8 cellular contexts compared by ENCODE assay signal in genomic region chrX:70434352-70434866, GRCh38. TPM values are rescaled to one million over a fixed set of nuclear protein-coding genes. Genes with fewer than 3 reads are reported as not detected.
DNase-seq lines count a peak whose midpoint lies in the region; ATAC-seq, FAIRE-seq and TF ChIP-seq lines count a peak whose summit lies in the region.

No MANE protein-coding gene starts in this region.

- peak overlapping the region; percentile 42 to 76 (median 62); a peak in 6 of 7 replicates for H3K9ac ChIP-seq in H1 (replicated peaks in 1 of 4; ENCODE audit: extremely low read depth in 1 of 4, low read depth in 3 of 4, low read length in 3 of 4)

- no peak overlapping the region for H3K14ac ChIP-seq in H1 (ENCODE audit: insufficient read length)

- H3K4me1 ChIP-seq in H1 (replicated peaks in 1 of 4; ENCODE audit: control insufficient read depth in 3 of 4, insufficient read depth in 4 of 4, low read length in 3 of 4), result peaks cover 0 to 6% (median 1%) of the 10 kb centered on the region in 4 experiments; a peak in 4 of 7 replicates

- H4K5ac ChIP-seq in H1 (ENCODE audit: insufficient read length, low read depth, low read length), result no peak overlapping the region

- H3K27me3 Mint-ChIP-seq in activated CD8-positive, alpha-beta T cell treated with anti-CD3 and anti-CD28 coated beads for 36 hours, result no peaks in the 10 kb centered on the region
- peaks cover 2% of the 10 kb centered on the region for H3K27me3 Mint-ChIP-seq in memory B cell

- POLR2A ChIA-PET in activated CD8-positive, alpha-beta T cell treated with anti-CD3 and anti-CD28 coated beads for 36 hours (lab: Charles Lee), result interaction anchor here (1.2 to 1.6 kb wide), 3 partner anchors 17 to 157 kb away, joined by 3 to 5 read pairs (median 4); partner anchors contain the start of genes KIF4A and PDZD11
- POLR2A ChIA-PET in H1 (lab: Charles Lee; ENCODE audit: partially characterized antibody), result interaction anchor here (1.2 to 5.3 kb wide), 6 partner anchors 8 to 21 kb away, joined by 3 to 52 read pairs (median 8); partner anchors contain the start of genes DLG3 and GDPD2

- DNase-seq in C1 segment of cervical spinal cord (lab: John Stamatoyannopoulos, UW), result peak in 12 of 14 donors; percentile 31 to 84 (median 67)
- DNase-seq in NCI-H748 treated with DMSO at 0.1 percent for 48 hours (lab: John Stamatoyannopoulos, UW), result peak; percentile 78
- DNase-seq in activated CD8-positive, alpha-beta T cell treated with anti-CD3 and anti-CD28 coated beads for 36 hours, result peak; percentile 85
- peak; percentile 50 to 73 for DNase-seq in H1 (ENCODE audit: low read depth in 1 of 2, low spot score in 2 of 2)
- no peak for DNase-seq in memory B cell (ENCODE audit: low spot score in 2 of 2)
- peak; percentile 46 for DNase-seq in stimulated activated CD8-positive, alpha-beta memory T cell treated with anti-CD3 and anti-CD28 coated beads, Interleukin-12 subunit alpha, Interleukin-12 subunit beta, amount 100 ng/mL, for 4 hours (ENCODE audit: low read depth)

- WGBS in H1 (ENCODE audit: extremely low coverage in 1 of 2, insufficient coverage in 1 of 2, insufficient read length in 1 of 2, insufficient replicate concordance in 2 of 2, low coverage in 1 of 2, low lambda C conversion rate in 2 of 2, missing lambda C conversion rate in 1 of 2), 2 experiments, result no CpG with 5 or more reads among the region's 45 CpGs

- no peaks in the 10 kb centered on the region for H3K79me1 ChIP-seq in H1 (ENCODE audit: low read depth, low read length)

- TF ChIP-seq CTCF in activated CD8-positive, alpha-beta T cell treated with anti-CD3 and anti-CD28 coated beads for 36 hours (IDR thresholded peaks at IDR 0.05), result no peak
- no peak for TF ChIP-seq CTCF in H1 (IDR thresholded peaks at IDR 0.05; ENCODE audit: control extremely low read depth in 1 of 3, insufficient read depth in 1 of 3, low read depth in 1 of 3, low read length in 3 of 3)

- no peaks in the 10 kb centered on the region for H3K79me2 ChIP-seq in H1 (ENCODE audit: control insufficient read depth in 1 of 2, insufficient read depth in 2 of 2, low read length in 2 of 2)

- H2BK120ac ChIP-seq in H1 (replicated peaks; ENCODE audit: low read depth, low read length), result no peak overlapping the region

- H3K27ac ChIP-seq in H1 (ENCODE audit: low read depth, low read length), result peak overlapping the region; percentile 84

- no peak overlapping the region for H3K4ac ChIP-seq in H1 (replicated peaks; ENCODE audit: insufficient read length, low read depth, low read length)

- H3K4me3 Mint-ChIP-seq in activated CD8-positive, alpha-beta T cell treated with anti-CD3 and anti-CD28 coated beads for 36 hours, result peak overlapping the region; percentile 86
- peak overlapping the region; percentile 91 for H3K4me3 Mint-ChIP-seq in memory B cell

- no peaks in the 10 kb centered on the region for H3K9me3 ChIP-seq in H1 (ENCODE audit: insufficient read depth in 2 of 2, low read depth in 1 of 2, low read length in 1 of 2)

- ATAC-seq in GM19438 (IDR thresholded peaks at IDR 0.05; ENCODE audit: low read depth, unreplicated experiment) (peak; percentile 70), HG03571 (IDR thresholded peaks at IDR 0.05; ENCODE audit: unreplicated experiment) (peak; percentile 66), memory B cell (ENCODE audit: low read depth) (peak; percentile 36)
- ATAC-seq in activated CD8-positive, alpha-beta T cell treated with anti-CD3 and anti-CD28 coated beads for 36 hours, result peak; percentile 72

- H3K4me3 ChIP-seq in H1 (ENCODE audit: extremely low read depth in 1 of 4, insufficient read depth in 2 of 4, low read depth in 3 of 4, low read length in 4 of 4), result peak overlapping the region; percentile 44 to 88 (median 76)

- H3K36me3 Mint-ChIP-seq in activated CD8-positive, alpha-beta T cell treated with anti-CD3 and anti-CD28 coated beads for 36 hours (ENCODE audit: low read depth), result no peaks in the 10 kb centered on the region
- H3K36me3 Mint-ChIP-seq in memory B cell, result no peaks in the 10 kb centered on the region

- CTCF ChIA-PET in activated CD8-positive, alpha-beta T cell treated with anti-CD3 and anti-CD28 coated beads for 36 hours (lab: Charles Lee), result interaction anchor here (0.7 to 1.8 kb wide), 8 partner anchors 17 to 405 kb away, joined by 3 to 8 read pairs (median 3); partner anchors contain the start of genes KIF4A and PDZD11
- CTCF ChIA-PET in H1 (lab: Charles Lee; ENCODE audit: partially characterized antibody), result interaction anchor here (0.9 to 4.2 kb wide), 6 partner anchors 10 to 45 kb away, joined by 4 to 43 read pairs (median 7); partner anchors contain the start of genes DLG3 and GDPD2

- no peak for FAIRE-seq in H1 (lab: Jason Lieb, UNC)

- no peak overlapping the region for H3K23ac ChIP-seq in H1 (ENCODE audit: insufficient read length)

- H2AFZ ChIP-seq in H1 (ENCODE audit: low read length), result peak overlapping the region; percentile 97; the same call in 1 of the 2 replicates

- H4K8ac ChIP-seq in H1 (ENCODE audit: extremely low read depth, insufficient read depth, low read length), result no peak overlapping the region

- no peak overlapping the region; the same call in 1 of the 2 replicates for H3K18ac ChIP-seq in H1 (ENCODE audit: extremely low read depth, low read length)

- no peak for TF ChIP-seq RAD21 in H1 (IDR thresholded peaks at IDR 0.05 in 1 of 2, conservative IDR thresholded peaks at IDR 0.05 in 1 of 2; ENCODE audit: low read depth in 2 of 2, low read length in 2 of 2)

- H3K4me2 ChIP-seq in H1 (ENCODE audit: insufficient read depth in 1 of 2, low read depth in 2 of 2, low read length in 2 of 2), result peak overlapping the region; percentile 15 to 82

- H3K23me2 ChIP-seq in H1 (ENCODE audit: low read depth, low read length), result no peaks in the 10 kb centered on the region; the same call in 1 of the 2 replicates

- 0 out of 2 replicates have a peak overlapping the region, but pooled peaks have one; percentile 52 for H2BK5ac ChIP-seq in H1 (ENCODE audit: low read depth, low read length)

- peaks cover 21% of the 10 kb centered on the region for H3K4me1 Mint-ChIP-seq in activated CD8-positive, alpha-beta T cell treated with anti-CD3 and anti-CD28 coated beads for 36 hours (ENCODE audit: low read depth)
- peaks cover 14% of the 10 kb centered on the region for H3K4me1 Mint-ChIP-seq in memory B cell

- H3K36me3 ChIP-seq in H1 (ENCODE audit: control insufficient read depth in 2 of 4, insufficient read depth in 4 of 4, low read length in 3 of 4), result peaks cover 4 to 20% (median 13%) of the 10 kb centered on the region in 4 experiments

- no peak overlapping the region for H3K56ac ChIP-seq in H1 (replicated peaks; ENCODE audit: insufficient read length, low read depth, low read length)

- no peaks in the 10 kb centered on the region for H4K20me1 ChIP-seq in H1 (replicated peaks in 1 of 2; ENCODE audit: control insufficient read depth in 1 of 2, insufficient read depth in 2 of 2, low read length in 2 of 2)

- no peak overlapping the region for H2BK15ac ChIP-seq in H1 (ENCODE audit: low read length)

- intact Hi-C loops in activated CD8-positive, alpha-beta T cell treated with anti-CD3 and anti-CD28 coated beads for 36 hours (cut with micrococcal nuclease), result loop anchor here (10.0 kb wide), 1 partner anchor 300 kb away; the partner anchor contains the start of gene IGBP1

- no peak overlapping the region for H2BK12ac ChIP-seq in H1 (ENCODE audit: low read depth, low read length)

- peak in 1 of 2 experiments; percentile 66; a peak in 1 of 3 replicates for TF ChIP-seq POLR2A in H1 (IDR thresholded peaks at IDR 0.05; ENCODE audit: control extremely low read depth in 1 of 2, low read depth in 2 of 2, low read length in 2 of 2)

- H3K27me3 ChIP-seq in H1 (replicated peaks in 1 of 4; ENCODE audit: control insufficient read depth in 3 of 4, extremely low read depth in 1 of 4, insufficient read depth in 3 of 4, low read length in 3 of 4), result no peaks in the 10 kb centered on the region

- H2AK5ac ChIP-seq in H1 (ENCODE audit: low read depth, low read length), result no peak overlapping the region

- H4K91ac ChIP-seq in H1 (replicated peaks; ENCODE audit: insufficient read length, low read length), result no peak overlapping the region

- TF ChIP-seq EP300 in H1 (IDR thresholded peaks at IDR 0.05; ENCODE audit: borderline replicate concordance in 1 of 2, low read depth in 2 of 2, low read length in 2 of 2), result no peak

- H2BK20ac ChIP-seq in H1 (ENCODE audit: low read length), result no peak overlapping the region

- H3K27ac Mint-ChIP-seq in activated CD8-positive, alpha-beta T cell treated with anti-CD3 and anti-CD28 coated beads for 36 hours, result peak overlapping the region; percentile 91
- H3K27ac Mint-ChIP-seq in memory B cell, result peak overlapping the region; percentile 92

- no peaks in the 10 kb centered on the region for H3K9me3 Mint-ChIP-seq in activated CD8-positive, alpha-beta T cell treated with anti-CD3 and anti-CD28 coated beads for 36 hours
- H3K9me3 Mint-ChIP-seq in memory B cell, result no peaks in the 10 kb centered on the region

TF ChIP-seq in H1, 55 proteins besides CTCF, POLR2A, EP300 and RAD21 (continues in another document):
- peak; percentile 20; the same call in 1 of the 2 replicates for TF ChIP-seq SIX5 (IDR thresholded peaks at IDR 0.05; ENCODE audit: low read depth, low read length)
- TF ChIP-seq ASH2L (IDR thresholded peaks at IDR 0.05; ENCODE audit: low read length), result no peak
- 0 out of 2 replicates have a peak, but pooled peaks have one; percentile 16 for TF ChIP-seq CREB1 (IDR thresholded peaks at IDR 0.05)

RNA-seq across cellular contexts. Expression of gene DLG3, which starts 10.2 kb away (rescaled TPM):
- 10 to 100 TPM; 24.8 to 27.3 TPM for total RNA-seq in activated CD8-positive, alpha-beta T cell treated with anti-CD3 and anti-CD28 coated beads for 36 hours
- total RNA-seq in H1 (2021; fragmentation: NEBNext Ultra II Directional; extraction: Animal tissue kit (Norgen Biotek cat#: 25700)), result 57.1 and 63.8 TPM in 2 replicates
- polyA plus RNA-seq in H1 (2011; rRNA removed), result 22.4 and 29.2 TPM in 2 replicates
- polyA plus RNA-seq in H1 (2011; cell fraction: cytosol; rRNA removed), result 33.4 TPM
- 27.1 TPM for polyA plus RNA-seq in H1 (2011; cell fraction: nucleus; rRNA removed)
- 35.3 to 48.6 TPM (median 37.3 TPM) in 4 replicates for polyA plus RNA-seq in H1 (2012, experiment 1 of 2)
- 11.5 TPM for polyA plus RNA-seq in H1 (2012, experiment 2 of 2)
- polyA plus RNA-seq in H1 (2013, experiment 1 of 2), result 32.3 TPM
- 36.5 TPM for polyA plus RNA-seq in H1 (2013, experiment 2 of 2)
- 60.1 and 65.3 TPM in 2 replicates for polyA minus RNA-seq in H1 (2011; rRNA and poly(A)+ RNA removed)
- polyA minus RNA-seq in H1 (2011; cell fraction: cytosol; rRNA and poly(A)+ RNA removed), result 35.3 TPM
- 28.0 TPM for polyA minus RNA-seq in H1 (2011; cell fraction: nucleus; rRNA and poly(A)+ RNA removed)

RNA-seq across cellular contexts. Expression of gene GDPD2, which starts 11.3 kb away (rescaled TPM):
- not detected for total RNA-seq in activated CD8-positive, alpha-beta T cell treated with anti-CD3 and anti-CD28 coated beads for 36 hours
- 25.6 and 27.6 TPM in 2 replicates for total RNA-seq in H1 (2021; fragmentation: NEBNext Ultra II Directional; extraction: Animal tissue kit (Norgen Biotek cat#: 25700))
- polyA plus RNA-seq in H1 (2011; rRNA removed), result 68.3 and 75.5 TPM in 2 replicates
- 65.1 TPM for polyA plus RNA-seq in H1 (2011; cell fraction: cytosol; rRNA removed)
- 110 TPM for polyA plus RNA-seq in H1 (2011; cell fraction: nucleus; rRNA removed)
- 36.7 to 48.2 TPM (median 43.9 TPM) in 4 replicates for polyA plus RNA-seq in H1 (2012, experiment 1 of 2)
- 44.3 TPM for polyA plus RNA-seq in H1 (2012, experiment 2 of 2)
- 24.1 TPM for polyA plus RNA-seq in H1 (2013, experiment 1 of 2)
- 20.7 TPM for polyA plus RNA-seq in H1 (2013, experiment 2 of 2)
- polyA minus RNA-seq in H1 (2011; rRNA and poly(A)+ RNA removed), result 75.6 and 86.0 TPM in 2 replicates
- 23.3 TPM for polyA minus RNA-seq in H1 (2011; cell fraction: cytosol; rRNA and poly(A)+ RNA removed)
- polyA minus RNA-seq in H1 (2011; cell fraction: nucleus; rRNA and poly(A)+ RNA removed), result 30.4 TPM

Comparison
In these comparisons a context has a peak if more than half of its experiments do, and no peak if none do; other contexts are left out.
1. DNase-seq: peak in C1 segment of cervical spinal cord (12 of 14), NCI-H748 treated with DMSO at 0.1 percent for 48 hours (single experiment), activated CD8-positive, alpha-beta T cell treated with anti-CD3 and anti-CD28 coated beads for 36 hours (single experiment), H1 (2 of 2) and stimulated activated CD8-positive, alpha-beta memory T cell treated with anti-CD3 and anti-CD28 coated beads, Interleukin-12 subunit alpha, Interleukin-12 subunit beta, amount 100 ng/mL, for 4 hours (single experiment); none in memory B cell (0 of 2).
2. RNA of gene GDPD2, which starts 11.3 kb away (total RNA-seq): 25.6 to 27.6 TPM in H1; not detected in activated CD8-positive, alpha-beta T cell treated with anti-CD3 and anti-CD28 coated beads for 36 hours; every median in the first group is over 10 times any median in the second.
3. Peak in every context shown above with its lines, with median percentiles within 50 percentile points of each other: ATAC-seq.